10 cellular contexts compared by ENCODE assay signal in genomic region chr10:114551310-114551972, GRCh38.
A peak's percentile ranks its signal among the peaks of the same experiment; 100 is the strongest.
DNase-seq lines count a peak whose midpoint lies in the region; ATAC-seq, FAIRE-seq and TF ChIP-seq lines count a peak whose summit lies in the region.
"Had no signal": no experiment of that assay in that cellular context is flagged by ENCODE, and none has a peak within 500 bp of the region (broad histone marks: within the 10 kb centered on the region; RNA-seq: fewer than 3 reads in every experiment).

No MANE protein-coding gene starts in this region.

- CTCF ChIA-PET in WTC11 (lab: Charles Lee): interaction anchor here (0.5 to 3.3 kb wide), 7 partner anchors 54 to 577 kb away, joined by 3 to 17 read pairs (median 4); no protein-coding TSS in a partner anchor

- H3K4me3 ChIP-seq in right atrium auricular region: peak overlapping the region in 1 of 2 donors; percentile 14
- H3K4me3 ChIP-seq in stomach: peak overlapping the region; percentile 32 to 40 (median 34)

- TF ChIP-seq POLR2A in stomach (IDR thresholded peaks at IDR 0.05): no peak

- no peaks in the 10 kb centered on the region for H3K27me3 Mint-ChIP-seq in WTC11 (ENCODE audit: low read depth)

- H3K27me3 ChIP-seq in right atrium auricular region (no peaks in the 10 kb centered on the region), stomach (no peaks in the 10 kb centered on the region)

- DNase-seq in NCI-H1436 treated with DMSO at 0.1 percent for 48 hours (lab: John Stamatoyannopoulos, UW) (peak; percentile 35), WTC11 (ENCODE audit: low spot score) (no peak), right atrium auricular region (ENCODE audit: low spot score) (peak; percentile 76), stomach (peak; percentile 96), HTR-8/SVneo (ENCODE audit: insufficient read length, low spot score) (no peak), RCC 7860 (ENCODE audit: low spot score) (no peak), CD1c-positive myeloid dendritic cell (ENCODE audit: extremely low spot score) (no peak)
- DNase-seq: activated effector memory CD4-positive, alpha-beta T cell treated with Interleukin-2 at 50 U/mL for 16 hours had no signal

- H3K4me1 ChIP-seq in right atrium auricular region: peaks cover 0 to 61% of the 10 kb centered on the region in 2 donors
- peaks cover 19 to 42% (median 33%) of the 10 kb centered on the region in 4 donors for H3K4me1 ChIP-seq in stomach

- no peaks in the 10 kb centered on the region for H3K9me3 ChIP-seq in right atrium auricular region
- H3K9me3 ChIP-seq in stomach: no peaks in the 10 kb centered on the region

- H3K36me3 Mint-ChIP-seq in WTC11: no peaks in the 10 kb centered on the region; the same call in 1 of the 2 replicates

- POLR2A ChIA-PET in WTC11 (lab: Charles Lee): no interaction called here

- no peak for TF ChIP-seq EP300 in stomach (IDR thresholded peaks at IDR 0.05)

- H3K9me3 Mint-ChIP-seq in WTC11: peaks cover 5% of the 10 kb centered on the region
- H3K9me3 Mint-ChIP-seq: T-helper 1 cell treated with Interleukin-12 subunit alpha and Interleukin-12 subunit beta and Interleukin-4 antibody, amounts not matched to agents 30 μg/mL and 1 μg/mL, for 36 hours had no signal

- no peak overlapping the region for H3K4me3 Mint-ChIP-seq in WTC11
- H3K4me3 Mint-ChIP-seq: T-helper 1 cell treated with Interleukin-12 subunit alpha and Interleukin-12 subunit beta and Interleukin-4 antibody, amounts not matched to agents 30 μg/mL and 1 μg/mL, for 36 hours had no signal

- H3K4me1 Mint-ChIP-seq in WTC11: no peaks in the 10 kb centered on the region

- H3K36me3 ChIP-seq in right atrium auricular region (peaks cover 10% of the 10 kb centered on the region), stomach (peaks cover 0 to 3% (median 0%) of the 10 kb centered on the region in 4 donors)

- ATAC-seq in WTC11 (peak; percentile 65), GM19397 (IDR thresholded peaks at IDR 0.05; ENCODE audit: unreplicated experiment) (no peak)

- intact Hi-C loops in stomach (cut with DNase I; ENCODE audit: low total_unique reads): loop anchor here (10.0 kb wide), 1 partner anchor 143 kb away; no protein-coding TSS in a partner anchor

- WGBS in stomach, 5 donors: 15 to 33% (median 18%) methylated on average over 6 of the region's 6 CpGs

- H3K27ac Mint-ChIP-seq in WTC11: no peak overlapping the region
- H3K27ac Mint-ChIP-seq: T-helper 1 cell treated with Interleukin-12 subunit alpha and Interleukin-12 subunit beta and Interleukin-4 antibody, amounts not matched to agents 30 μg/mL and 1 μg/mL, for 36 hours had no signal

- FAIRE-seq in HTR-8/SVneo (lab: Jason Lieb, UNC) (no peak), RCC 7860 (lab: Jason Lieb, UNC) (no peak)

- peak overlapping the region; percentile 71 to 77 for H3K27ac ChIP-seq in right atrium auricular region
- peak overlapping the region; percentile 61 to 82 (median 74) for H3K27ac ChIP-seq in stomach

- TF ChIP-seq CTCF in WTC11 (IDR thresholded peaks at IDR 0.05) (no peak), right atrium auricular region (IDR thresholded peaks at IDR 0.05) (no peak), stomach (IDR thresholded peaks at IDR 0.05) (no peak)

TF ChIP-seq in WTC11, 78 proteins besides CTCF, POLR2A, EP300 and RAD21 (continues in another document):
- no peak for TF ChIP-seq AFF4 (CRISPR knock-in tag; IDR thresholded peaks at IDR 0.05; ENCODE audit: borderline replicate concordance)
- no peak for TF ChIP-seq PRDM15 (CRISPR knock-in tag; IDR thresholded peaks at IDR 0.05)
- no peak for TF ChIP-seq SOX15 (CRISPR knock-in tag; IDR thresholded peaks at IDR 0.05)
- TF ChIP-seq FOXK1 (CRISPR knock-in tag; IDR thresholded peaks at IDR 0.05): no peak
- TF ChIP-seq MAX (CRISPR knock-in tag; IDR thresholded peaks at IDR 0.05): no peak
- no peak for TF ChIP-seq PREB (CRISPR knock-in tag; IDR thresholded peaks at IDR 0.05; ENCODE audit: borderline replicate concordance)
- no peak for TF ChIP-seq ZSCAN18 (CRISPR knock-in tag; IDR thresholded peaks at IDR 0.05)

Comparison
In these comparisons a context has a peak if more than half of its experiments do, and no peak if none do; other contexts are left out.
1. DNase-seq: peak in NCI-H1436 treated with DMSO at 0.1 percent for 48 hours (single experiment), right atrium auricular region (single experiment) and stomach (single experiment); none in WTC11 (single experiment), HTR-8/SVneo (single experiment), RCC 7860 (single experiment) and CD1c-positive myeloid dendritic cell (single experiment).